24 cellular contexts compared by ENCODE assay signal in genomic region chr1:37100310-37100709, GRCh38.
"Had no signal": no experiment of that assay in that cellular context is flagged by ENCODE, and none has a peak within 500 bp of the region (broad histone marks: within the 10 kb centered on the region; RNA-seq: fewer than 3 reads in every experiment).

No MANE protein-coding gene starts in this region.

- H3K4me1 ChIP-seq: adrenal gland, ascending aorta, esophagus squamous epithelium, gastroesophageal sphincter, spleen, testis, vagina had no signal

- H3K27me3 ChIP-seq: adrenal gland, ascending aorta, brain microvascular endothelial cell, testis, vagina had no signal

- DNase-seq: activated CD4-positive, alpha-beta T cell treated with anti-CD3 and anti-CD28 coated beads for 1 hour; activated CD4-positive, alpha-beta T cell treated with anti-CD3 and anti-CD28 coated beads, Interleukin-2, amount 50 U/mL, for 1 hour; activated CD8-positive, alpha-beta T cell treated with anti-CD3 and anti-CD28 coated beads, Interleukin-2, amount 10 ng/mL, durations not matched to agents 7 days and 5 days; activated gamma-delta T cell treated with Interleukin-2 at 50 U/mL for 16 hours; activated T-cell treated with anti-CD3 and anti-CD28 coated beads, Interleukin-2, amount 50 U/mL, for 1 hour; adrenal gland; brain microvascular endothelial cell; esophagus squamous epithelium; head of caudate nucleus; hypothalamus; left ventricle myocardium superior; midbrain; natural killer cell; spleen; stimulated activated CD4-positive, alpha-beta T cell treated with anti-CD3 and anti-CD28 coated beads, Interleukin-4, amount 100 ng/mL, for 1 hour; stimulated activated naive CD4-positive, alpha-beta T cell; testis; trophoblast cell had no signal

- H3K4me3 ChIP-seq: adrenal gland, ascending aorta, esophagus squamous epithelium, gastroesophageal sphincter, spleen, testis, vagina had no signal

- FAIRE-seq: colon, islet of Langerhans had no signal

- H3K27ac ChIP-seq: adrenal gland, ascending aorta, brain microvascular endothelial cell, esophagus squamous epithelium, gastroesophageal sphincter, spleen, testis, vagina, VCaP had no signal

- H3K36me3 ChIP-seq: adrenal gland, ascending aorta, brain microvascular endothelial cell, esophagus squamous epithelium, gastroesophageal sphincter, spleen, vagina had no signal

- H3K9me3 ChIP-seq: adrenal gland, ascending aorta, esophagus squamous epithelium, spleen, testis, vagina had no signal

- ATAC-seq: activated CD8-positive, alpha-beta T cell treated with anti-CD3 and anti-CD28 coated beads, Interleukin-2, amount 10 ng/mL, durations not matched to agents 7 days and 5 days; gastroesophageal sphincter; left ventricle myocardium superior; natural killer cell had no signal
